ENCODE assay signal across 27 cellular contexts in genomic region chr12:127194176-127194575, GRCh38.
"Had no signal": no experiment of that assay in that cellular context is flagged by ENCODE, and none has a peak within 500 bp of the region (broad histone marks: within the 10 kb centered on the region; RNA-seq: fewer than 3 reads in every experiment).

No MANE protein-coding gene starts in this region.

- H3K4me1 Mint-ChIP-seq: activated CD4-positive, alpha-beta T cell treated with anti-CD3 and anti-CD28 coated beads, Interleukin-2, amount 10 ng/mL, durations not matched to agents 24 days and 14 days; activated CD8-positive, alpha-beta memory T cell treated with anti-CD3 and anti-CD28 coated beads, Interleukin-2, amount 10 ng/mL, durations not matched to agents 7 days and 5 days; activated naive CD4-positive, alpha-beta T cell treated with anti-CD3 and anti-CD28 coated beads, Interleukin-2, amount 50 U/mL, for 24 hours; WTC11 had no signal

- H3K9me3 ChIP-seq: MG63, Peyer's patch, SJCRH30 had no signal

- DNase-seq: activated CD4-positive, alpha-beta T cell treated with anti-CD3 and anti-CD28 coated beads, Interleukin-2, amount 10 ng/mL, durations not matched to agents 24 days and 14 days; activated CD4-positive, alpha-beta T cell treated with anti-CD3 and anti-CD28 coated beads, Interleukin-2, amount 50 U/mL, for 48 hours; activated CD4-positive, CD25-positive, alpha-beta regulatory T cell treated with anti-CD3 and anti-CD28 coated beads, Interleukin-2, amount 50 U/mL, for 72 hours; activated CD8-positive, alpha-beta memory T cell treated with anti-CD3 and anti-CD28 coated beads, Interleukin-2, amount 10 ng/mL, durations not matched to agents 7 days and 5 days; activated effector memory CD4-positive, alpha-beta T cell treated with Interleukin-2 at 50 U/mL for 16 hours; activated naive CD4-positive, alpha-beta T cell; activated T-cell treated with anti-CD3 and anti-CD28 coated beads, Interleukin-2, amount 50 U/mL, for 24 hours; aorta; brain microvascular endothelial cell; MG63; MV-4-11; NCI-H1105; NCI-H1436; NCI-H187 treated with DMSO at 0.1 percent for 48 hours; NCI-H2081 treated with DMSO at 0.1 percent for 48 hours; NCI-H446; NCI-H524; Peyer's patch; Right ventricle myocardium superior; SJCRH30; SW 1271 had no signal

- H3K4me1 ChIP-seq: Peyer's patch, SJCRH30 had no signal

- H3K4me2 ChIP-seq: KMS-11 had no signal

- H3K36me3 Mint-ChIP-seq: activated CD8-positive, alpha-beta memory T cell treated with anti-CD3 and anti-CD28 coated beads, Interleukin-2, amount 10 ng/mL, durations not matched to agents 7 days and 5 days; activated naive CD4-positive, alpha-beta T cell treated with anti-CD3 and anti-CD28 coated beads, Interleukin-2, amount 50 U/mL, for 24 hours had no signal

- H3K4me3 Mint-ChIP-seq: activated CD4-positive, alpha-beta T cell treated with anti-CD3 and anti-CD28 coated beads, Interleukin-2, amount 10 ng/mL, durations not matched to agents 24 days and 14 days; activated CD8-positive, alpha-beta memory T cell treated with anti-CD3 and anti-CD28 coated beads, Interleukin-2, amount 10 ng/mL, durations not matched to agents 7 days and 5 days; activated naive CD4-positive, alpha-beta T cell treated with anti-CD3 and anti-CD28 coated beads, Interleukin-2, amount 50 U/mL, for 24 hours; activated T-cell treated with anti-CD3 and anti-CD28 coated beads, Interleukin-2, amount 50 U/mL, for 24 hours; activated T-helper 1 cell treated with anti-CD3 and anti-CD28 coated beads, Interleukin-12 subunit alpha, Interleukin-12 subunit beta, Interleukin-2, Interleukin-4 antibody, amounts not matched to agents 30 ng/mL and 10 ng/mL and 1 ng/mL, durations not matched to agents 14 hours and 24 hours and 36 hours; WTC11 had no signal

- H3K36me3 ChIP-seq: brain microvascular endothelial cell, cardiac muscle cell, MG63, Peyer's patch, SJCRH30 had no signal

- H3K4me3 ChIP-seq: cardiac muscle cell, MG63, Peyer's patch, SJCRH30 had no signal

- H3K9me3 Mint-ChIP-seq: activated CD4-positive, alpha-beta T cell treated with anti-CD3 and anti-CD28 coated beads, Interleukin-2, amount 10 ng/mL, durations not matched to agents 24 days and 14 days; activated naive CD4-positive, alpha-beta T cell treated with anti-CD3 and anti-CD28 coated beads, Interleukin-2, amount 50 U/mL, for 24 hours; activated T-helper 1 cell treated with anti-CD3 and anti-CD28 coated beads, Interleukin-12 subunit alpha, Interleukin-12 subunit beta, Interleukin-2, Interleukin-4 antibody, amounts not matched to agents 30 ng/mL and 10 ng/mL and 1 ng/mL, durations not matched to agents 14 hours and 24 hours and 36 hours had no signal

- H3K9ac ChIP-seq: KMS-11 had no signal

- H3K27ac ChIP-seq: brain microvascular endothelial cell, cardiac muscle cell, KMS-11, Peyer's patch, RWPE1, SJCRH30 had no signal

- H3K27me3 ChIP-seq: brain microvascular endothelial cell, cardiac muscle cell, MG63, Peyer's patch, SJCRH30 had no signal

- H3K27ac Mint-ChIP-seq: activated CD4-positive, alpha-beta T cell treated with anti-CD3 and anti-CD28 coated beads, Interleukin-2, amount 10 ng/mL, durations not matched to agents 24 days and 14 days; activated CD8-positive, alpha-beta memory T cell treated with anti-CD3 and anti-CD28 coated beads, Interleukin-2, amount 10 ng/mL, durations not matched to agents 7 days and 5 days; activated naive CD4-positive, alpha-beta T cell treated with anti-CD3 and anti-CD28 coated beads, Interleukin-2, amount 50 U/mL, for 24 hours; activated T-cell treated with anti-CD3 and anti-CD28 coated beads, Interleukin-2, amount 50 U/mL, for 24 hours; activated T-helper 1 cell treated with anti-CD3 and anti-CD28 coated beads, Interleukin-12 subunit alpha, Interleukin-12 subunit beta, Interleukin-2, Interleukin-4 antibody, amounts not matched to agents 30 ng/mL and 10 ng/mL and 1 ng/mL, durations not matched to agents 14 hours and 24 hours and 36 hours; WTC11 had no signal
